1 cellular context compared by ENCODE assay signal in genomic region chr9:122080986-122081385, GRCh38.
TF ChIP-seq lines count a peak whose summit lies in the region.

No MANE protein-coding gene starts in this region.

TF ChIP-seq in IMR-90, 13 proteins besides CTCF, POLR2A, EP300 and RAD21 (continued from another document):
- TF ChIP-seq ELK1 (IDR thresholded peaks at IDR 0.05; ENCODE audit: borderline replicate concordance, low read depth, low read length) (no peak), NFE2L2 (IDR thresholded peaks at IDR 0.05; ENCODE audit: low read depth, low read length) (no peak), USF2 (IDR thresholded peaks at IDR 0.05; ENCODE audit: low read depth, low read length) (no peak), MAZ (IDR thresholded peaks at IDR 0.05; ENCODE audit: borderline replicate concordance, low read depth, low read length) (no peak), SMC3 (IDR thresholded peaks at IDR 0.05; ENCODE audit: low read depth, low read length) (no peak), CEBPB (IDR thresholded peaks at IDR 0.05; ENCODE audit: low read depth, low read length) (no peak), BHLHE40 (IDR thresholded peaks at IDR 0.05; ENCODE audit: low read depth, low read length) (no peak), RCOR1 (IDR thresholded peaks at IDR 0.05; ENCODE audit: insufficient replicate concordance, low read length) (no peak), FOS (IDR thresholded peaks at IDR 0.05; ENCODE audit: low read depth, low read length) (no peak), MAFK (IDR thresholded peaks at IDR 0.05; ENCODE audit: low read depth, low read length) (no peak), MXI1 (IDR thresholded peaks at IDR 0.05; ENCODE audit: borderline replicate concordance, low read depth, low read length) (no peak), RFX5 (IDR thresholded peaks at IDR 0.05; ENCODE audit: low read depth, low read length) (no peak)
